ENCODE assay signal across 10 cellular contexts in the genomic region with DNA sequence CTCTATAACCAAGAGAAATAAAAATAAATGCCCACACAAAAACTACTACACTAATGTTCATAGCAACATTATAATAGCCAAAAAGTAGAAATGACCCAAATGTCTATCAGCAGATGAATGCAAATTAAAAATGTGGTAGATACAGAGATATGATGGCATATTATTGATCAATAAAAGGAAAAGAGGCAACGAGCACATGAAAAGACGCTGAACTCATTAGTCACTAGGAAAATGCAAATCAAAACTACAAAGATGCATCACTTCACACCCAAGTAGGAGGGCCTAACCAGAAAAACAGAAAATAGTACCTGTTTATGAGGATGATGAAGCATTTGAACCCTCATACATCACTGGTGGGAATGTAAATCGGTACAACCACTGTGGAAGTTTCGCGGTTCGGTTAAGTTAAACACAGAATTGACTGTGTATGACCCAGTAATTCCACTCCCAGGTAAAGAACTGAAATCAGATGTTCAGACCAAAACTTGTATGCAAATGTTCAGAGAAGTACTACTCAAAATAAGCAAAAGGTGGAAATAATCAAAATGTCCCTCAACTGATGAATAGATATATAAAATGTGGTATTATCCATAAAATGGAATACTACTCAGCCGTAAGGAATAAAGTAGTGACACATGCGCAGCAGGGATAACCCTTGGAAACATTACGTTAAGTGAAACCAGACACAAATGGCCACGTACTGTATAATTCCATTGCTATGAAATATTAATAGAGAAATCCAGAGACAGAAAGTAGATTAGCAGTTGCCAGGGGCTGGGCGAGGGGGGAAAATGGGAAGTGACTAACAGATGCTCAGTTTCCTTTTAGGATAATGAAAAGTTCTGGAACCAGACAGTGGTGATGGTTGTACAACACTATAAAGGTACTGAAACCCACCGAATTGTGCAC. TPM values are rescaled to one million over a fixed set of nuclear protein-coding genes. Genes with fewer than 3 reads are reported as not detected.
DNase-seq lines count a peak whose midpoint lies in the region; ATAC-seq, FAIRE-seq and TF ChIP-seq lines count a peak whose summit lies in the region.
"Had no signal": no experiment of that assay in that cellular context is flagged by ENCODE, and none has a peak within 500 bp of the region (broad histone marks: within the 10 kb centered on the region; RNA-seq: fewer than 3 reads in every experiment).

No MANE protein-coding gene starts in this region.

- no peak for TF ChIP-seq POLR2A in spleen (IDR thresholded peaks at IDR 0.05)

- WGBS in spleen, 5 donors = 57 to 70% (median 68%) methylated on average over 12 of the region's 12 CpGs

- no peaks in the 10 kb centered on the region for H3K27me3 ChIP-seq in spleen (replicated peaks in 1 of 7)

- FAIRE-seq in urothelium cell line (lab: Jason Lieb, UNC) = no peak

- H3K27ac ChIP-seq in spleen = peak overlapping the region in 6 of 8 donors; percentile 17 to 99 (median 96)

- intact Hi-C loops in activated T-helper 2 cell treated with anti-CD3 and anti-CD28 coated beads, Interferon-gamma antibody, Interleukin-2, Interleukin-4, amounts not matched to agents 10 μg/mL and 5 μg/mL and 100 μg/mL, durations not matched to agents 14 hours and 24 hours and 36 hours (cut with micrococcal nuclease) = loop anchor here (1.0 to 5.0 kb wide), 3 partner anchors 12 to 488 kb away; a partner anchor contains a TSS
- intact Hi-C loops in spleen (cut with DNase I; ENCODE audit: low total_unique reads) = no loop called here

- peak overlapping the region; percentile 66 for H3K4me3 Mint-ChIP-seq in activated T-helper 2 cell treated with anti-CD3 and anti-CD28 coated beads, Interferon-gamma antibody, Interleukin-2, Interleukin-4, amounts not matched to agents 10 μg/mL and 5 μg/mL and 100 μg/mL, durations not matched to agents 14 hours and 24 hours and 36 hours (ENCODE audit: low read depth)

- H3K27me3 Mint-ChIP-seq in activated T-helper 2 cell treated with anti-CD3 and anti-CD28 coated beads, Interferon-gamma antibody, Interleukin-2, Interleukin-4, amounts not matched to agents 10 μg/mL and 5 μg/mL and 100 μg/mL, durations not matched to agents 14 hours and 24 hours and 36 hours (ENCODE audit: low read depth) = no peaks in the 10 kb centered on the region

- H3K4me3 ChIP-seq in spleen = peak overlapping the region in 2 of 8 donors; percentile 89 to 92

- H3K27ac Mint-ChIP-seq in activated T-helper 2 cell treated with anti-CD3 and anti-CD28 coated beads, Interferon-gamma antibody, Interleukin-2, Interleukin-4, amounts not matched to agents 10 μg/mL and 5 μg/mL and 100 μg/mL, durations not matched to agents 14 hours and 24 hours and 36 hours = peak overlapping the region; percentile 98

- H3K4me1 Mint-ChIP-seq in activated T-helper 2 cell treated with anti-CD3 and anti-CD28 coated beads, Interferon-gamma antibody, Interleukin-2, Interleukin-4, amounts not matched to agents 10 μg/mL and 5 μg/mL and 100 μg/mL, durations not matched to agents 14 hours and 24 hours and 36 hours (ENCODE audit: low read depth) = peaks cover 36% of the 10 kb centered on the region

- H3K4me1 ChIP-seq in spleen = peaks cover 25 to 83% (median 65%) of the 10 kb centered on the region in 6 donors

- ATAC-seq in GM18502 (IDR thresholded peaks at IDR 0.05; ENCODE audit: poor library complexity, unreplicated experiment) (peak; percentile 35), HG03354 (IDR thresholded peaks at IDR 0.05; ENCODE audit: poor library complexity, severe bottlenecking, unreplicated experiment) (peak; percentile 34)

- H3K36me3 ChIP-seq in spleen = no peaks in the 10 kb centered on the region

- TF ChIP-seq CTCF in spleen (IDR thresholded peaks at IDR 0.05 in 8 of 11, conservative IDR thresholded peaks at IDR 0.05 in 3 of 11) = no peak

- H3K36me3 Mint-ChIP-seq in activated T-helper 2 cell treated with anti-CD3 and anti-CD28 coated beads, Interferon-gamma antibody, Interleukin-2, Interleukin-4, amounts not matched to agents 10 μg/mL and 5 μg/mL and 100 μg/mL, durations not matched to agents 14 hours and 24 hours and 36 hours (ENCODE audit: low read depth) = peaks cover 39% of the 10 kb centered on the region

- no peaks in the 10 kb centered on the region for H3K9me3 ChIP-seq in spleen

- DNase-seq in activated T-helper 2 cell treated with anti-CD3 and anti-CD28 coated beads, Interferon-gamma antibody, Interleukin-2, Interleukin-4, amounts not matched to agents 10 μg/mL and 5 μg/mL and 100 μg/mL, durations not matched to agents 14 hours and 24 hours and 36 hours (ENCODE audit: low spot score) = no peak
- DNase-seq in spleen (no peak), RKO (ENCODE audit: low spot score) (no peak), NOMO-1 (lab: John Stamatoyannopoulos, UW; ENCODE audit: unreplicated experiment in 2 of 2) (no peak), foreskin melanocyte (no peak), urothelium cell line (ENCODE audit: low spot score) (no peak)

- no peaks in the 10 kb centered on the region for H3K9me3 Mint-ChIP-seq in activated T-helper 2 cell treated with anti-CD3 and anti-CD28 coated beads, Interferon-gamma antibody, Interleukin-2, Interleukin-4, amounts not matched to agents 10 μg/mL and 5 μg/mL and 100 μg/mL, durations not matched to agents 14 hours and 24 hours and 36 hours

RNA-seq across cellular contexts. Expression of a gene that starts 3.1 kb away (rescaled TPM):
- total RNA-seq in activated T-helper 2 cell treated with anti-CD3 and anti-CD28 coated beads, Interferon-gamma antibody, Interleukin-2, Interleukin-4, amounts not matched to agents 10 μg/mL and 5 μg/mL and 100 μg/mL, durations not matched to agents 14 hours and 24 hours and 36 hours = 101 TPM in 2 replicates
- 100 to 1,000 TPM in 1 of 7 donors, 10 to 100 TPM in 6; 78.5 to 105 (median 98.0) TPM for total RNA-seq in spleen
- polyA plus RNA-seq in spleen = 10 to 100 TPM; 17.5 to 28.0 (median 25.7) TPM

RNA-seq across cellular contexts. Expression of a gene that starts 32.2 kb away (rescaled TPM):
- total RNA-seq in activated T-helper 2 cell treated with anti-CD3 and anti-CD28 coated beads, Interferon-gamma antibody, Interleukin-2, Interleukin-4, amounts not matched to agents 10 μg/mL and 5 μg/mL and 100 μg/mL, durations not matched to agents 14 hours and 24 hours and 36 hours = not detected in 2 replicates
- total RNA-seq in spleen = 1 to 10 TPM in 6 of 7 donors, under 1 TPM in 1; 0.94 to 1.9 (median 1.4) TPM
- polyA plus RNA-seq in spleen = 1 to 10 TPM; 1.3 to 4.3 (median 1.4) TPM
- total RNA-seq: fibroblast of lung, SK-MEL-5 had no signal
- polyA plus RNA-seq: fibroblast of lung had no signal
